1 cellular context compared by ENCODE assay signal in the genomic region with DNA sequence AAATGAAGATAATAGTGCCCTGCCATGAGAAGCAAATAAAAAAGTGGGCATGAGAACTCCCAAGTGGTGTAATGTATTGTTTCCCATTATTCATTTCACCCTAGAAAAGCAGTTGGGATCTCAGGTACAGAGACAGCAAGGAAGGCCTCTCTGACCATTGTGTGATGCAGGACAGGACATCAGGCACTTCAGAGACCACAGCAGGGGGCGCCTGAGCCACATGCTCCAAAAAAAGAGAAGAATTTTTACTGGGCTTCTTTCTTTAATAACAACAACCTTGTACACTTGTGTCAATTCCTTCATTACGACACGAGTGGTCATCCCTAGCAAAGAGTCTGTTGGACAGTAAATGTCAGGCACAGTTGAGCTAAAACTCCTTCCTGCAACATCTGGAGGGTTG.
TF ChIP-seq lines count a peak whose summit lies in the region.

No MANE protein-coding gene starts in this region.

TF ChIP-seq in WTC11, 78 proteins besides CTCF, POLR2A, EP300 and RAD21 (continued from another document):
- TF ChIP-seq MLX (CRISPR knock-in tag; IDR thresholded peaks at IDR 0.05) (no peak), E2F5 (CRISPR knock-in tag; IDR thresholded peaks at IDR 0.05) (no peak), EMX1 (CRISPR knock-in tag; IDR thresholded peaks at IDR 0.05) (no peak), ZNF512 (CRISPR knock-in tag; IDR thresholded peaks at IDR 0.05; ENCODE audit: borderline replicate concordance) (no peak), JAZF1 (CRISPR knock-in tag; IDR thresholded peaks at IDR 0.05) (no peak), PRDM15 (CRISPR knock-in tag; IDR thresholded peaks at IDR 0.05) (no peak), ZNF281 (CRISPR knock-in tag; IDR thresholded peaks at IDR 0.05) (no peak), ELF4 (CRISPR knock-in tag; IDR thresholded peaks at IDR 0.05; ENCODE audit: low read depth) (no peak)
TF ChIP-seq in WTC11: peak in this region for 0.
